ENCODE assay signal across 25 cellular contexts in genomic region chr15:68096099-68096498, GRCh38.
"Had no signal": no experiment of that assay in that cellular context is flagged by ENCODE, and none has a peak within 500 bp of the region (broad histone marks: within the 10 kb centered on the region; RNA-seq: fewer than 3 reads in every experiment).

No MANE protein-coding gene starts in this region.

- H3K27ac Mint-ChIP-seq: activated CD4-positive, alpha-beta T cell treated with anti-CD3 and anti-CD28 coated beads, Interleukin-2, amount 10 ng/mL, durations not matched to agents 24 days and 14 days; activated CD8-positive, alpha-beta T cell treated with anti-CD3 and anti-CD28 coated beads for 36 hours; activated naive CD4-positive, alpha-beta T cell treated with anti-CD3 and anti-CD28 coated beads for 36 hours; activated naive CD8-positive, alpha-beta T cell treated with anti-CD3 and anti-CD28 coated beads, Interleukin-2, amount 10 ng/mL, durations not matched to agents 7 days and 5 days; activated T-helper 2 cell treated with anti-CD3 and anti-CD28 coated beads, Interferon-gamma antibody, Interleukin-2, Interleukin-4, amounts not matched to agents 10 μg/mL and 5 μg/mL and 100 μg/mL, durations not matched to agents 14 hours and 24 hours and 36 hours had no signal

- H3K9ac ChIP-seq: KMS-11 had no signal

- H3K27me3 Mint-ChIP-seq: activated CD4-positive, alpha-beta T cell treated with anti-CD3 and anti-CD28 coated beads, Interleukin-2, amount 10 ng/mL, durations not matched to agents 24 days and 14 days; activated CD8-positive, alpha-beta T cell treated with anti-CD3 and anti-CD28 coated beads for 36 hours; activated naive CD8-positive, alpha-beta T cell treated with anti-CD3 and anti-CD28 coated beads, Interleukin-2, amount 10 ng/mL, durations not matched to agents 7 days and 5 days had no signal

- H3K4me3 ChIP-seq: body of pancreas, breast epithelium, SJCRH30, SK-N-MC had no signal

- H3K4me1 ChIP-seq: breast epithelium, SJCRH30 had no signal

- H3K36me3 ChIP-seq: breast epithelium had no signal

- H3K4me3 Mint-ChIP-seq: activated CD4-positive, alpha-beta T cell treated with anti-CD3 and anti-CD28 coated beads, Interleukin-2, amount 10 ng/mL, durations not matched to agents 24 days and 14 days; activated CD8-positive, alpha-beta T cell treated with anti-CD3 and anti-CD28 coated beads for 36 hours; activated naive CD4-positive, alpha-beta T cell treated with anti-CD3 and anti-CD28 coated beads for 36 hours; activated naive CD8-positive, alpha-beta T cell treated with anti-CD3 and anti-CD28 coated beads, Interleukin-2, amount 10 ng/mL, durations not matched to agents 7 days and 5 days had no signal

- FAIRE-seq: astrocyte had no signal

- DNase-seq: activated CD4-positive, alpha-beta T cell treated with anti-CD3 and anti-CD28 coated beads, Interleukin-2, amount 10 ng/mL, durations not matched to agents 24 days and 14 days; activated CD4-positive, alpha-beta T cell treated with anti-CD3 and anti-CD28 coated beads, Interleukin-2, amount 50 U/mL, for 4 hours; activated CD8-positive, alpha-beta T cell treated with anti-CD3 and anti-CD28 coated beads for 36 hours; activated gamma-delta T cell; activated naive CD4-positive, alpha-beta T cell treated with anti-CD3 and anti-CD28 coated beads for 36 hours; activated naive CD8-positive, alpha-beta T cell treated with anti-CD3 and anti-CD28 coated beads, Interleukin-2, amount 10 ng/mL, durations not matched to agents 7 days and 5 days; activated T-cell treated with anti-CD3 and anti-CD28 coated beads, Interleukin-2, amount 50 U/mL, for 1 hour; amygdala; body of pancreas; MM.1S; MV-4-11; NCI-H1092; NCI-H1436 treated with DMSO at 0.1 percent for 48 hours; NCI-H1694 treated with DMSO at 0.1 percent for 48 hours; NCI-H2029; NCI-H345; NCI-H524 treated with DMSO at 0.1 percent for 48 hours; Right ventricle myocardium superior; SJCRH30; T1000 had no signal

- H3K4me2 ChIP-seq: KMS-11 had no signal

- H3K27ac ChIP-seq: body of pancreas, breast epithelium, KMS-11, SJCRH30, SK-N-MC had no signal

- H3K27me3 ChIP-seq: body of pancreas, breast epithelium, SJCRH30 had no signal

- ATAC-seq: activated CD8-positive, alpha-beta T cell treated with anti-CD3 and anti-CD28 coated beads for 36 hours; body of pancreas had no signal
